In the genomic region with DNA sequence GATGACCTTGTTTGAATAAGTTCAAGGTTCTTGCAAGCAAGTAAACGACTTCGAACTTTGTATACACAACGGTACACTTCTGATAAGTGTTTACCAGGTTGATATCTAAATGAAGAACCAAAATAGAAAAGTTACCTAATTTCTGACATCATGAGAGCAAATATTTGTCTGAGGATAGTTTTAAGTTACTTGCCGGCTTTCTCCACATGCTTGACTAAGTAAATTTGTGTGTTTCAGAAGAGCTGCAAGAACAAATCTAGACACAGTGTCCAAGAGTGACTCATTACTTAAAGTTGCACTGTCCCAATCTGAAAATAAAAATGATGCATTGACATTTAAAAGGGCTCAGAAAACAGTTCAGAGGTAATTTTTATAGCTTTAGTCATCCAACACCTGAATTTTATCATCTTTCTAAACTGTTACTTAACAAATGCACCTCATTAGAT, we compare ENCODE assay signal across 13 cellular contexts.
A peak's percentile ranks its signal among the peaks of the same experiment; 100 is the strongest.
DNase-seq lines count a peak whose midpoint lies in the region; ATAC-seq and TF ChIP-seq lines count a peak whose summit lies in the region.
"Had no signal": no experiment of that assay in that cellular context is flagged by ENCODE, and none has a peak within 500 bp of the region (broad histone marks: within the 10 kb centered on the region; RNA-seq: fewer than 3 reads in every experiment).

No MANE protein-coding gene starts in this region.

- in situ Hi-C loops in brain microvascular endothelial cell (cut with HindIII; ENCODE audit: low pct_ligation_motif_present, low sequenced_read_pairs), result no loop called here

- H3K4me1 Mint-ChIP-seq in natural killer cell, result no peaks in the 10 kb centered on the region
- H3K4me1 Mint-ChIP-seq in natural killer cell treated with Interleukin-12 subunit alpha and Interleukin-12 subunit beta and Interleukin-15 and Interleukin-18, amount 100 ng/mL, for 72 hours (ENCODE audit: low read depth in 2 of 2), result peaks cover 5 to 19% of the 10 kb centered on the region in 2 donors
- H3K4me1 Mint-ChIP-seq in activated T-cell treated with anti-CD3 and anti-CD28 coated beads, Interleukin-2, amount 50 U/mL, for 4 hours (ENCODE audit: low read depth), result peaks cover 2% of the 10 kb centered on the region
- H3K4me1 Mint-ChIP-seq: activated naive CD4-positive, alpha-beta T cell treated with anti-CD3 and anti-CD28 coated beads, Interleukin-2, amount 10 ng/mL, durations not matched to agents 7 days and 5 days had no signal

- H3K9me3 ChIP-seq in left lung (no peaks in the 10 kb centered on the region), aorta (ENCODE audit: control insufficient read depth, low read length) (no peaks in the 10 kb centered on the region), BE2C (no peaks in the 10 kb centered on the region)
- H3K9me3 ChIP-seq: BLaER1 treated with 17β-estradiol and CSF1 and Interleukin-3, amounts not matched to agents 10 nM and 100 nM; right atrium auricular region had no signal

- ATAC-seq in natural killer cell, result no peak
- ATAC-seq in natural killer cell treated with Interleukin-12 subunit alpha and Interleukin-12 subunit beta and Interleukin-15 and Interleukin-18, amount 100 ng/mL, for 72 hours, result no peak
- ATAC-seq in left lung, result peak; percentile 94
- peak; percentile 76 for ATAC-seq in aorta (ENCODE audit: low FRiP score)
- ATAC-seq in GM18907 (IDR thresholded peaks at IDR 0.05; ENCODE audit: unreplicated experiment), result no peak
- ATAC-seq in activated T-cell treated with anti-CD3 and anti-CD28 coated beads, Interleukin-2, amount 50 U/mL, for 4 hours, result no peak

- no peak for TF ChIP-seq CTCF in natural killer cell (IDR thresholded peaks at IDR 0.05)
- TF ChIP-seq CTCF in brain microvascular endothelial cell (IDR thresholded peaks at IDR 0.05; ENCODE audit: low read depth, low read length, missing control alignments), result no peak
- no peak for TF ChIP-seq CTCF in left lung (IDR thresholded peaks at IDR 0.05)
- no peak for TF ChIP-seq CTCF in BE2C (IDR thresholded peaks at IDR 0.05; ENCODE audit: low read depth, low read length)

- H3K27ac Mint-ChIP-seq in natural killer cell, result peak overlapping the region; percentile 3 to 34
- no peak overlapping the region for H3K27ac Mint-ChIP-seq in natural killer cell treated with Interleukin-12 subunit alpha and Interleukin-12 subunit beta and Interleukin-15 and Interleukin-18, amount 100 ng/mL, for 72 hours

- H3K4me1 ChIP-seq in left lung (peaks cover 0 to 10% of the 10 kb centered on the region in 2 donors), aorta (ENCODE audit: control insufficient read depth in 1 of 2, insufficient read depth in 2 of 2, low read length in 2 of 2) (no peaks in the 10 kb centered on the region), BE2C (no peaks in the 10 kb centered on the region)
- H3K4me1 ChIP-seq: BLaER1 treated with 17β-estradiol and CSF1 and Interleukin-3, amounts not matched to agents 10 nM and 100 nM had no signal

- 57 to 59% methylated on average over 4 of the region's 4 CpGs for WGBS in aorta, 2 donors

- H3K36me3 Mint-ChIP-seq in natural killer cell, result peaks cover 31% of the 10 kb centered on the region
- peaks cover 10% of the 10 kb centered on the region for H3K36me3 Mint-ChIP-seq in natural killer cell treated with Interleukin-12 subunit alpha and Interleukin-12 subunit beta and Interleukin-15 and Interleukin-18, amount 100 ng/mL, for 72 hours
- H3K36me3 Mint-ChIP-seq in activated T-cell treated with anti-CD3 and anti-CD28 coated beads, Interleukin-2, amount 50 U/mL, for 4 hours (ENCODE audit: insufficient read depth), result peaks cover 40% of the 10 kb centered on the region

- DNase-seq in natural killer cell, result no peak
- no peak for DNase-seq in natural killer cell treated with Interleukin-12 subunit alpha and Interleukin-12 subunit beta and Interleukin-15 and Interleukin-18, amount 100 ng/mL, for 72 hours (ENCODE audit: low spot score)
- DNase-seq in brain microvascular endothelial cell, result peak; percentile 24
- DNase-seq in left lung, result no peak
- no peak for DNase-seq in aorta
- no peak for DNase-seq in BE2C
- DNase-seq in activated T-cell treated with anti-CD3 and anti-CD28 coated beads, Interleukin-2, amount 50 U/mL, for 4 hours, result no peak
- DNase-seq: activated naive CD4-positive, alpha-beta T cell treated with anti-CD3 and anti-CD28 coated beads, Interleukin-2, amount 10 ng/mL, durations not matched to agents 7 days and 5 days; NCI-H2107; RPMI8226 had no signal

- H3K27ac ChIP-seq in brain microvascular endothelial cell, result no peak overlapping the region
- peak overlapping the region; percentile 29 to 74 for H3K27ac ChIP-seq in left lung
- H3K27ac ChIP-seq in aorta (ENCODE audit: low read depth in 1 of 2, low read length in 2 of 2), result no peak overlapping the region
- H3K27ac ChIP-seq: BLaER1 treated with 17β-estradiol and CSF1 and Interleukin-3, amounts not matched to agents 10 nM and 100 nM; right atrium auricular region had no signal

- H3K4me3 ChIP-seq in brain microvascular endothelial cell (ENCODE audit: low read depth, low read length), result no peak overlapping the region
- H3K4me3 ChIP-seq in left lung, result no peak overlapping the region
- H3K4me3 ChIP-seq in aorta (ENCODE audit: low read length in 2 of 2), result no peak overlapping the region
- H3K4me3 ChIP-seq in BE2C (ENCODE audit: low read depth, low read length), result no peak overlapping the region
- H3K4me3 ChIP-seq: BLaER1 treated with 17β-estradiol and CSF1 and Interleukin-3, amounts not matched to agents 10 nM and 100 nM; right atrium auricular region had no signal

- intact Hi-C loops in natural killer cell (cut with micrococcal nuclease) (no loop called here), left lung (cut with DNase I) (no loop called here), aorta (cut with DNase I) (no loop called here)

- no peaks in the 10 kb centered on the region for H3K27me3 Mint-ChIP-seq in natural killer cell (ENCODE audit: low read depth in 2 of 2)
- H3K27me3 Mint-ChIP-seq in natural killer cell treated with Interleukin-12 subunit alpha and Interleukin-12 subunit beta and Interleukin-15 and Interleukin-18, amount 100 ng/mL, for 72 hours, result no peaks in the 10 kb centered on the region
- H3K27me3 Mint-ChIP-seq in activated T-cell treated with anti-CD3 and anti-CD28 coated beads, Interleukin-2, amount 50 U/mL, for 4 hours (ENCODE audit: low read depth), result no peaks in the 10 kb centered on the region
- H3K27me3 Mint-ChIP-seq: activated naive CD4-positive, alpha-beta T cell treated with anti-CD3 and anti-CD28 coated beads, Interleukin-2, amount 10 ng/mL, durations not matched to agents 7 days and 5 days had no signal

- no peaks in the 10 kb centered on the region for H3K27me3 ChIP-seq in brain microvascular endothelial cell (replicated peaks)
- H3K27me3 ChIP-seq in left lung, result no peaks in the 10 kb centered on the region
- no peaks in the 10 kb centered on the region for H3K27me3 ChIP-seq in aorta (ENCODE audit: control insufficient read depth in 1 of 2, insufficient read depth in 2 of 2, low read length in 1 of 2)
- no peaks in the 10 kb centered on the region for H3K27me3 ChIP-seq in BE2C
- H3K27me3 ChIP-seq: BLaER1 treated with 17β-estradiol and CSF1 and Interleukin-3, amounts not matched to agents 10 nM and 100 nM; right atrium auricular region had no signal

- H3K9me3 Mint-ChIP-seq in natural killer cell, result no peaks in the 10 kb centered on the region
- no peaks in the 10 kb centered on the region for H3K9me3 Mint-ChIP-seq in natural killer cell treated with Interleukin-12 subunit alpha and Interleukin-12 subunit beta and Interleukin-15 and Interleukin-18, amount 100 ng/mL, for 72 hours
- H3K9me3 Mint-ChIP-seq in activated T-cell treated with anti-CD3 and anti-CD28 coated beads, Interleukin-2, amount 50 U/mL, for 4 hours, result no peaks in the 10 kb centered on the region
- H3K9me3 Mint-ChIP-seq: activated naive CD4-positive, alpha-beta T cell treated with anti-CD3 and anti-CD28 coated beads, Interleukin-2, amount 10 ng/mL, durations not matched to agents 7 days and 5 days had no signal

- H3K4me3 Mint-ChIP-seq in natural killer cell, result no peak overlapping the region
- no peak overlapping the region for H3K4me3 Mint-ChIP-seq in natural killer cell treated with Interleukin-12 subunit alpha and Interleukin-12 subunit beta and Interleukin-15 and Interleukin-18, amount 100 ng/mL, for 72 hours
- H3K4me3 Mint-ChIP-seq in activated T-cell treated with anti-CD3 and anti-CD28 coated beads, Interleukin-2, amount 50 U/mL, for 4 hours, result no peak overlapping the region
- H3K4me3 Mint-ChIP-seq: activated naive CD4-positive, alpha-beta T cell treated with anti-CD3 and anti-CD28 coated beads, Interleukin-2, amount 10 ng/mL, durations not matched to agents 7 days and 5 days had no signal

- H3K36me3 ChIP-seq in brain microvascular endothelial cell (replicated peaks), result no peaks in the 10 kb centered on the region
- H3K36me3 ChIP-seq in left lung, result peaks cover 0 to 52% of the 10 kb centered on the region in 2 donors
- no peaks in the 10 kb centered on the region for H3K36me3 ChIP-seq in aorta (ENCODE audit: control insufficient read depth in 1 of 2, insufficient read depth in 2 of 2, low read length in 1 of 2)
- H3K36me3 ChIP-seq in BE2C, result peaks cover 10% of the 10 kb centered on the region; the same call in 1 of the 2 replicates

Comparison
In these comparisons a context has a peak if more than half of its experiments do, and no peak if none do; other contexts are left out.
1. H3K27ac Mint-ChIP-seq: peak in natural killer cell (2 of 2); none in natural killer cell treated with Interleukin-12 subunit alpha and Interleukin-12 subunit beta and Interleukin-15 and Interleukin-18, amount 100 ng/mL, for 72 hours (0 of 2).
2. ATAC-seq: peak in left lung (single experiment) and aorta (single experiment); none in natural killer cell (0 of 3), natural killer cell treated with Interleukin-12 subunit alpha and Interleukin-12 subunit beta and Interleukin-15 and Interleukin-18, amount 100 ng/mL, for 72 hours (0 of 2), GM18907 (single experiment) and activated T-cell treated with anti-CD3 and anti-CD28 coated beads, Interleukin-2, amount 50 U/mL, for 4 hours (0 of 2).
3. H3K27ac ChIP-seq: peak in left lung (2 of 2); none in brain microvascular endothelial cell (single experiment) and aorta (0 of 2).